Comparison of ENCODE assay signal across 1 cellular context in the genomic region with DNA sequence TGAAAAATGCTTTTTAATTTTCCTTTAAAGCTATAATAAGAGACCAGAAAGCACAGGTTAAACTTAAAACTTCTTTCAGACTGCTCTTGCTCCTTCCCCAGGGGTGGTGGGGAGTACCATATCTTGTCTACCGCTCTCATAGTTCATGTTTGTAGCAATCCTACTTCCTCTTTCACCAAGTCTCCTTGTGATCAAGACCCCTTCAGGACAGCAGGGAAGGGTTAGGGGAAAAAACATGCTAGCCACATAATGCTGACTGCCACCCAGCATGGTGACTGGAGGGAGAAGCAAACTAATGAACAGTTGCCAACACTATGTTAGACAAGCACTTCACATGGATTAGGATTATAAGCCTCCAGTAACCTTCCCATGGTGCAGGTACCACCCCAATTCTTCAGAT.
TF ChIP-seq lines count a peak whose summit lies in the region.

No MANE protein-coding gene starts in this region.

TF ChIP-seq in GM12878, 131 proteins besides CTCF, POLR2A, EP300 and RAD21 (continued from another document):
- TF ChIP-seq, protein P1, sequence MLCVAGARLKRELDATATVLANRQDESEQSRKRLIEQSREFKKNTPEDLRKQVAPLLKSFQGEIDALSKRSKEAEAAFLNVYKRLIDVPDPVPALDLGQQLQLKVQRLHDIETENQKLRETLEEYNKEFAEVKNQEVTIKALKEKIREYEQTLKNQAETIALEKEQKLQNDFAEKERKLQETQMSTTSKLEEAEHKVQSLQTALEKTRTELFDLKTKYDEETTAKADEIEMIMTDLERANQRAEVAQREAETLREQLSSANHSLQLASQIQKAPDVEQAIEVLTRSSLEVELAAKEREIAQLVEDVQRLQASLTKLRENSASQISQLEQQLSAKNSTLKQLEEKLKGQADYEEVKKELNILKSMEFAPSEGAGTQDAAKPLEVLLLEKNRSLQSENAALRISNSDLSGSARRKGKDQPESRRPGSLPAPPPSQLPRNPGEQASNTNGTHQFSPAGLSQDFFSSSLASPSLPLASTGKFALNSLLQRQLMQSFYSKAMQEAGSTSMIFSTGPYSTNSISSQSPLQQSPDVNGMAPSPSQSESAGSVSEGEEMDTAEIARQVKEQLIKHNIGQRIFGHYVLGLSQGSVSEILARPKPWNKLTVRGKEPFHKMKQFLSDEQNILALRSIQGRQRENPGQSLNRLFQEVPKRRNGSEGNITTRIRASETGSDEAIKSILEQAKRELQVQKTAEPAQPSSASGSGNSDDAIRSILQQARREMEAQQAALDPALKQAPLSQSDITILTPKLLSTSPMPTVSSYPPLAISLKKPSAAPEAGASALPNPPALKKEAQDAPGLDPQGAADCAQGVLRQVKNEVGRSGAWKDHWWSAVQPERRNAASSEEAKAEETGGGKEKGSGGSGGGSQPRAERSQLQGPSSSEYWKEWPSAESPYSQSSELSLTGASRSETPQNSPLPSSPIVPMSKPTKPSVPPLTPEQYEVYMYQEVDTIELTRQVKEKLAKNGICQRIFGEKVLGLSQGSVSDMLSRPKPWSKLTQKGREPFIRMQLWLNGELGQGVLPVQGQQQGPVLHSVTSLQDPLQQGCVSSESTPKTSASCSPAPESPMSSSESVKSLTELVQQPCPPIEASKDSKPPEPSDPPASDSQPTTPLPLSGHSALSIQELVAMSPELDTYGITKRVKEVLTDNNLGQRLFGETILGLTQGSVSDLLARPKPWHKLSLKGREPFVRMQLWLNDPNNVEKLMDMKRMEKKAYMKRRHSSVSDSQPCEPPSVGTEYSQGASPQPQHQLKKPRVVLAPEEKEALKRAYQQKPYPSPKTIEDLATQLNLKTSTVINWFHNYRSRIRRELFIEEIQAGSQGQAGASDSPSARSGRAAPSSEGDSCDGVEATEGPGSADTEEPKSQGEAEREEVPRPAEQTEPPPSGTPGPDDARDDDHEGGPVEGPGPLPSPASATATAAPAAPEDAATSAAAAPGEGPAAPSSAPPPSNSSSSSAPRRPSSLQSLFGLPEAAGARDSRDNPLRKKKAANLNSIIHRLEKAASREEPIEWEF (IDR thresholded peaks at IDR 0.05; ENCODE audit: insufficient replicate concordance, low read depth, low read length) = no peak
- no peak for TF ChIP-seq SIX5 (IDR thresholded peaks at IDR 0.05; ENCODE audit: low read depth, low read length, severe bottlenecking)
- TF ChIP-seq SRF (IDR thresholded peaks at IDR 0.05; ENCODE audit: low read depth in 2 of 2, low read length in 2 of 2) = no peak
- no peak for TF ChIP-seq SIN3A (IDR thresholded peaks at IDR 0.05; ENCODE audit: low read depth, low read length)
- no peak for TF ChIP-seq MXI1 (IDR thresholded peaks at IDR 0.05; ENCODE audit: low read depth, low read length)
- peak; percentile 53; the same call in 1 of the 2 replicates for TF ChIP-seq EED (IDR thresholded peaks at IDR 0.05; ENCODE audit: low read depth)
- TF ChIP-seq NFYA (IDR thresholded peaks at IDR 0.05; ENCODE audit: borderline replicate concordance, low read depth, low read length) = no peak
- no peak for TF ChIP-seq YY1 (IDR thresholded peaks at IDR 0.05; ENCODE audit: low read depth, low read length)
- no peak for TF ChIP-seq ETV6 (conservative IDR thresholded peaks at IDR 0.05 in 1 of 2, IDR thresholded peaks at IDR 0.05 in 1 of 2; ENCODE audit: borderline replicate concordance in 1 of 2, low read depth in 1 of 2)
- TF ChIP-seq SREBF2 (IDR thresholded peaks at IDR 0.05; ENCODE audit: low read length) = no peak
